In genomic region chr6:157325069-157325805, GRCh38 we compare ENCODE assay signal across 12 cellular contexts. TPM values are rescaled to one million over a fixed set of nuclear protein-coding genes. Genes with fewer than 3 reads are reported as not detected.
DNase-seq lines count a peak whose midpoint lies in the region; ATAC-seq and TF ChIP-seq lines count a peak whose summit lies in the region.
"Had no signal": no experiment of that assay in that cellular context is flagged by ENCODE, and none has a peak within 500 bp of the region (broad histone marks: within the 10 kb centered on the region; RNA-seq: fewer than 3 reads in every experiment).

No MANE protein-coding gene starts in this region.

- H3K27me3 Mint-ChIP-seq in brain (peaks cover 23% of the 10 kb centered on the region), mesothelial cell of epicardium (ENCODE audit: low read depth) (peaks cover 4% of the 10 kb centered on the region)

- H3K27ac Mint-ChIP-seq in brain (peak overlapping the region in 4 of 5 experiments; percentile 24 to 89 (median 86)), mesothelial cell of epicardium (peak overlapping the region; percentile 69)

- H3K4me3 Mint-ChIP-seq in brain (peak overlapping the region; percentile 72 to 98 (median 77)), mesothelial cell of epicardium (peak overlapping the region; percentile 47)

- peaks cover 0 to 2% (median 0%) of the 10 kb centered on the region in 5 experiments for H3K9me3 Mint-ChIP-seq in brain
- H3K9me3 Mint-ChIP-seq in mesothelial cell of epicardium = no peaks in the 10 kb centered on the region

- ATAC-seq in GM21717 (IDR thresholded peaks at IDR 0.05; ENCODE audit: unreplicated experiment) = no peak

- DNase-seq in EH (ENCODE audit: low read depth) (peak; percentile 57), HuH-7.5 (ENCODE audit: low spot score) (peak; percentile 25), mesothelial cell of epicardium (ENCODE audit: low spot score in 2 of 2, unreplicated experiment in 2 of 2) (no peak), SHP77 treated with DMSO at 0.1 percent for 48 hours (lab: John Stamatoyannopoulos, UW) (no peak), middle frontal gyrus (ENCODE audit: extremely low spot score, low spot score) (no peak)
- DNase-seq: dorsolateral prefrontal cortex, kidney, MV-4-11, NCI-H2227 treated with DMSO at 0.1 percent for 48 hours, transverse colon had no signal

- H3K36me3 Mint-ChIP-seq in brain (peaks cover 5% of the 10 kb centered on the region), mesothelial cell of epicardium (no peaks in the 10 kb centered on the region)

- H3K4me1 Mint-ChIP-seq in brain = peaks cover 45% of the 10 kb centered on the region
- H3K4me1 Mint-ChIP-seq in mesothelial cell of epicardium = peaks cover 46% of the 10 kb centered on the region

- no peak for TF ChIP-seq CTCF in brain (conservative IDR thresholded peaks at IDR 0.05)
- no peak for TF ChIP-seq CTCF in mesothelial cell of epicardium (IDR thresholded peaks at IDR 0.05; ENCODE audit: unreplicated experiment)

RNA-seq across cellular contexts. Expression of gene TMEM242, which starts 1.9 kb away (rescaled TPM):
- polyA plus RNA-seq in brain (ENCODE audit: insufficient read depth, low read depth, low replicate concordance) = 6.4 TPM
- total RNA-seq in mesothelial cell of epicardium = 12.3 to 13.3 TPM (median 13.0 TPM) in 3 replicates

RNA-seq across cellular contexts. Expression of gene ZDHHC14, which starts 55.8 kb away (rescaled TPM):
- 15.6 TPM for polyA plus RNA-seq in brain (ENCODE audit: insufficient read depth, low read depth, low replicate concordance)
- 10.4 to 11.3 TPM (median 10.5 TPM) in 3 replicates for total RNA-seq in mesothelial cell of epicardium

Comparison
In these comparisons a context has a peak if more than half of its experiments do, and no peak if none do; other contexts are left out.
1. DNase-seq: peak in EH (single experiment) and HuH-7.5 (single experiment); none in mesothelial cell of epicardium (0 of 2), SHP77 treated with DMSO at 0.1 percent for 48 hours (single experiment) and middle frontal gyrus (single experiment).